In the genomic region with DNA sequence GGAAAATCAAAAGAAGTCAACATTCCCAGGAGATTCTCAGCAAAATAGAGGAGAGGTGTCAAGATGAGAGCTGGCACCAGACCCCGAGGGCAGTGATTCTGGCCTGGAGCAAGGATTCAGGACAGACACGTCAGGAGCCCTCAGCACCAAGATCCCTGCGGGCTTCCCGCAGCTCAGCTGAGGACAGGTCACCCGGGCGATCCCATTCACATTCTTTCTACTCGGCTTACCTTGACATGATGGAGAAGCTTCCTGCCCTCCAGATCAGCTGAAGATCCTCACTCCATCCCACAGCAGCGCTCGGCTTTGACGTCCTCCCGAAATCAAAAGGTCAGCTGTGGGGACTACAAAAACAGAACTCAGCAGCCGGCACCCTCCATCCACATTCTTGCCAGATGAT, we compare ENCODE assay signal across 26 cellular contexts.
"Had no signal": no experiment of that assay in that cellular context is flagged by ENCODE, and none has a peak within 500 bp of the region (broad histone marks: within the 10 kb centered on the region; RNA-seq: fewer than 3 reads in every experiment).

No MANE protein-coding gene starts in this region.

- H3K27ac Mint-ChIP-seq: nephron; stimulated activated naive B cell treated with anti-CD40 and anti-IgM and Interleukin-4, amounts not matched to agents 10 μg/mL and 1 μg/mL and 100 μg/mL, for 72 hours had no signal

- H3K36me3 Mint-ChIP-seq: naive thymus-derived CD8-positive, alpha-beta T cell had no signal

- H3K9me3 ChIP-seq: left lung, lower lobe of right lung, pancreas, psoas muscle, right lobe of liver, stomach, testis, thyroid gland, transverse colon, upper lobe of right lung had no signal

- H3K27ac ChIP-seq: heart right ventricle, hepatocyte, left lung, lower lobe of right lung, pancreas, psoas muscle, right lobe of liver, skin epidermis, stomach, testis, thyroid gland, transverse colon, upper lobe of right lung had no signal

- DNase-seq: heart right ventricle; left colon; lower lobe of right lung; mammary epithelial cell; mesenchymal stem cell; naive thymus-derived CD8-positive, alpha-beta T cell; nucleus accumbens; pancreas; psoas muscle; right lobe of liver; stimulated activated CD4-positive, alpha-beta T cell treated with anti-CD3 and anti-CD28 coated beads, Interleukin-12 subunit alpha, Interleukin-12 subunit beta, amount 100 ng/mL, for 4 hours; stimulated activated CD4-positive, alpha-beta T cell treated with anti-CD3 and anti-CD28 coated beads, Interleukin-15, amount 100 ng/mL, for 24 hours; stimulated activated CD4-positive, alpha-beta T cell treated with anti-CD3 and anti-CD28 coated beads, Interleukin-2, amount 100 ng/mL, for 24 hours; stimulated activated CD4-positive, alpha-beta T cell treated with anti-CD3 and anti-CD28 coated beads, Interleukin-4, amount 100 ng/mL, for 1 hour; stimulated activated naive B cell treated with anti-CD40 and anti-IgM and Interleukin-4, amounts not matched to agents 10 μg/mL and 1 μg/mL and 100 μg/mL, for 72 hours; stimulated activated naive CD8-positive, alpha-beta T cell treated with anti-CD3 and anti-CD28 coated beads, Interleukin-15, Interleukin-2, amounts not matched to agents 100 U/mL and 50 U/mL, for 24 hours; stomach; thyroid gland; transverse colon; upper lobe of right lung had no signal

- H3K4me3 Mint-ChIP-seq: naive thymus-derived CD8-positive, alpha-beta T cell; nephron; neural crest cell; stimulated activated naive B cell treated with anti-CD40 and anti-IgM and Interleukin-4, amounts not matched to agents 10 μg/mL and 1 μg/mL and 100 μg/mL, for 72 hours had no signal

- ATAC-seq: heart right ventricle; left colon; left lung; lower lobe of right lung; naive thymus-derived CD8-positive, alpha-beta T cell; pancreas; psoas muscle; right lobe of liver; stimulated activated naive B cell treated with anti-CD40 and anti-IgM and Interleukin-4, amounts not matched to agents 10 μg/mL and 1 μg/mL and 100 μg/mL, for 72 hours; stimulated activated naive CD8-positive, alpha-beta T cell treated with anti-CD3 and anti-CD28 coated beads, Interleukin-15, Interleukin-2, amounts not matched to agents 100 U/mL and 50 U/mL, for 24 hours; upper lobe of right lung had no signal

- H3K27me3 Mint-ChIP-seq: stimulated activated naive B cell treated with anti-CD40 and anti-IgM and Interleukin-4, amounts not matched to agents 10 μg/mL and 1 μg/mL and 100 μg/mL, for 72 hours had no signal

- H3K4me1 Mint-ChIP-seq: naive thymus-derived CD8-positive, alpha-beta T cell; nephron; neural crest cell; stimulated activated naive B cell treated with anti-CD40 and anti-IgM and Interleukin-4, amounts not matched to agents 10 μg/mL and 1 μg/mL and 100 μg/mL, for 72 hours had no signal
